9 cellular contexts compared by ENCODE assay signal in genomic region chr9:17793713-17794622, GRCh38.
DNase-seq lines count a peak whose midpoint lies in the region; ATAC-seq and TF ChIP-seq lines count a peak whose summit lies in the region.
"Had no signal": no experiment of that assay in that cellular context is flagged by ENCODE, and none has a peak within 500 bp of the region (broad histone marks: within the 10 kb centered on the region; RNA-seq: fewer than 3 reads in every experiment).

No MANE protein-coding gene starts in this region.

- ATAC-seq in GM21717 (IDR thresholded peaks at IDR 0.05; ENCODE audit: unreplicated experiment), result peak; percentile 56
- no peak for ATAC-seq in HG03571 (IDR thresholded peaks at IDR 0.05; ENCODE audit: unreplicated experiment)
- no peak for ATAC-seq in left ventricle myocardium superior
- ATAC-seq in HG03135 (IDR thresholded peaks at IDR 0.05; ENCODE audit: unreplicated experiment), result no peak

- H3K4me1 ChIP-seq in A673 (ENCODE audit: insufficient read depth, low read length, poor library complexity, severe bottlenecking), result no peaks in the 10 kb centered on the region
- H3K4me1 ChIP-seq in ascending aorta, result no peaks in the 10 kb centered on the region

- H3K4me3 ChIP-seq in A673 (ENCODE audit: low read depth, low read length, poor library complexity, severe bottlenecking) (no peak overlapping the region), fibroblast of the aortic adventitia (ENCODE audit: low read depth, low read length) (no peak overlapping the region), ascending aorta (no peak overlapping the region)

- H3K36me3 ChIP-seq in A673 (ENCODE audit: insufficient read depth, low read length, poor library complexity, severe bottlenecking) (no peaks in the 10 kb centered on the region), ascending aorta (no peaks in the 10 kb centered on the region)

- no peak for TF ChIP-seq CTCF in A673 (conservative IDR thresholded peaks at IDR 0.05; ENCODE audit: low read depth, low read length)
- TF ChIP-seq CTCF in fibroblast of the aortic adventitia (IDR thresholded peaks at IDR 0.05; ENCODE audit: insufficient read depth, low read length), result no peak
- no peak for TF ChIP-seq CTCF in ascending aorta (IDR thresholded peaks at IDR 0.05)

- DNase-seq in A673 (ENCODE audit: low spot score), result peak; percentile 2
- peak; percentile 27 for DNase-seq in SHP77 treated with DMSO at 0.1 percent for 48 hours (lab: John Stamatoyannopoulos, UW)
- peak; percentile 6 for DNase-seq in fibroblast of the aortic adventitia (ENCODE audit: low read depth)
- no peak for DNase-seq in ascending aorta (ENCODE audit: low spot score in 2 of 2)
- DNase-seq in left ventricle myocardium superior, result no peak
- DNase-seq: CD8-positive, alpha-beta memory T cell had no signal

- no peaks in the 10 kb centered on the region for H3K9me3 ChIP-seq in A673 (ENCODE audit: low read depth, low read length, poor library complexity, severe bottlenecking)
- H3K9me3 ChIP-seq in ascending aorta, result no peaks in the 10 kb centered on the region

- CTCF ChIA-PET in A673 (lab: Charles Lee), result no interaction called here

- intact Hi-C loops in A673 (cut with micrococcal nuclease; ENCODE audit: unreplicated experiment) (no loop called here), ascending aorta (cut with DNase I) (loop anchor here (10.0 kb wide), 1 partner anchor 259 kb away; no protein-coding TSS in a partner anchor), left ventricle myocardium superior (cut with micrococcal nuclease) (no loop called here)

- H3K27me3 ChIP-seq in A673 (replicated peaks; ENCODE audit: insufficient read depth, low read depth, low read length, poor library complexity), result no peaks in the 10 kb centered on the region
- H3K27me3 ChIP-seq in ascending aorta, result no peaks in the 10 kb centered on the region

- BruUV-seq in A673 (replicated peaks; lab: Mats Ljungman, UMichigan), result no TSS peak

- POLR2A ChIA-PET in A673 (lab: Charles Lee; ENCODE audit: low non-redundant PET), result no interaction called here

- H3K27ac ChIP-seq in A673 (ENCODE audit: low read depth, low read length, poor library complexity, severe bottlenecking) (no peak overlapping the region), ascending aorta (no peak overlapping the region)

Comparison
In these comparisons a context has a peak if more than half of its experiments do, and no peak if none do; other contexts are left out.
1. DNase-seq: peak in A673 (single experiment), SHP77 treated with DMSO at 0.1 percent for 48 hours (single experiment) and fibroblast of the aortic adventitia (single experiment); none in ascending aorta (0 of 2) and left ventricle myocardium superior (single experiment).